Comparison of ENCODE assay signal across 33 cellular contexts in the genomic region with DNA sequence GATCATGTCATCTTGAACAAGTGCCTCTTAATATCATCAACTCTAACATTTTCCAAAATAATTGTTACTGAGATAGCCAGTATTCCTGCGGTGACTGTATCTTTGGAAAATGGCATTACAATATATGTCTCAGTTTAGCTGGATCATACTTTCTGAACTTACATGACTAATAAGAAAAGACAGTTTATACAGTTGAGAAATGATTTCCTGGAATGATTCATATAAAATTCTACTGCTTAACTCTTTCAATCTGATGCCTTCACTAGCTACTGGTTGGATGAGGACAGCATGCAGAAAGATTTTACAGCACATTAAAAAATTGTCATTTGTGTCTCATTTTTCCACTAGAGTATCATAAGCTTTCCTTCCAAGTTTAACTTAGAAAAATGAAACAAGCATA.
"Had no signal": no experiment of that assay in that cellular context is flagged by ENCODE, and none has a peak within 500 bp of the region (broad histone marks: within the 10 kb centered on the region; RNA-seq: fewer than 3 reads in every experiment).

No MANE protein-coding gene starts in this region.

- H3K4me1 Mint-ChIP-seq: activated B cell treated with CpG ODN at 0.5 μM for 24 hours; activated naive CD4-positive, alpha-beta T cell treated with anti-CD3 and anti-CD28 coated beads, Interleukin-2, amount 50 U/mL, for 24 hours; activated naive CD8-positive, alpha-beta T cell treated with anti-CD3 and anti-CD28 coated beads for 36 hours; activated naive CD8-positive, alpha-beta T cell treated with anti-CD3 and anti-CD28 coated beads, Interleukin-2, amount 50 U/mL, for 24 hours; activated T-helper 17 cell treated with anti-CD3 and anti-CD28 coated beads, Interleukin-2, amount 50 U/mL, for 72 hours; brain; T-helper 17 cell had no signal

- H3K9me3 Mint-ChIP-seq: activated T-helper 17 cell treated with anti-CD3 and anti-CD28 coated beads, Interleukin-2, amount 50 U/mL, for 72 hours; brain had no signal

- H3K4me3 Mint-ChIP-seq: activated B cell treated with CpG ODN at 0.5 μM for 24 hours; activated CD8-positive, alpha-beta T cell treated with anti-CD3 and anti-CD28 coated beads for 36 hours; activated naive CD4-positive, alpha-beta T cell treated with anti-CD3 and anti-CD28 coated beads, Interleukin-2, amount 50 U/mL, for 24 hours; activated naive CD8-positive, alpha-beta T cell treated with anti-CD3 and anti-CD28 coated beads for 36 hours; activated naive CD8-positive, alpha-beta T cell treated with anti-CD3 and anti-CD28 coated beads, Interleukin-2, amount 50 U/mL, for 24 hours; activated T-cell treated with anti-CD3 and anti-CD28 coated beads, Interleukin-2, amount 50 U/mL, for 4 hours; activated T-helper 17 cell treated with anti-CD3 and anti-CD28 coated beads, Interleukin-2, amount 50 U/mL, for 72 hours; brain; T-helper 17 cell; T-helper 2 cell treated with Interferon-gamma antibody and Interleukin-4, amounts not matched to agents 5 μg/mL and 100 μg/mL, for 36 hours had no signal

- H3K4me1 ChIP-seq: adrenal gland, colonic mucosa, esophagus muscularis mucosa had no signal

- H3K36me3 Mint-ChIP-seq: activated naive CD4-positive, alpha-beta T cell treated with anti-CD3 and anti-CD28 coated beads, Interleukin-2, amount 50 U/mL, for 24 hours; activated naive CD8-positive, alpha-beta T cell treated with anti-CD3 and anti-CD28 coated beads for 36 hours; brain had no signal

- DNase-seq: activated B cell treated with CpG ODN at 0.5 μM for 24 hours; activated CD4-positive, alpha-beta T cell treated with anti-CD3 and anti-CD28 coated beads for 48 hours; activated CD4-positive, alpha-beta T cell treated with anti-CD3 and anti-CD28 coated beads, Interleukin-2, amount 50 U/mL, for 1 hour; activated CD4-positive, alpha-beta T cell treated with anti-CD3 and anti-CD28 coated beads, Interleukin-2, amount 50 U/mL, for 48 hours; activated CD8-positive, alpha-beta memory T cell treated with anti-CD3 and anti-CD28 coated beads for 24 hours; activated CD8-positive, alpha-beta T cell treated with anti-CD3 and anti-CD28 coated beads for 36 hours; activated effector memory CD4-positive, alpha-beta T cell treated with Interleukin-2 at 50 U/mL for 16 hours; activated gamma-delta T cell treated with Interleukin-2 at 50 U/mL for 16 hours; activated naive CD4-positive, alpha-beta T cell treated with Interleukin-2 at 50 U/mL for 16 hours; activated naive CD8-positive, alpha-beta T cell treated with anti-CD3 and anti-CD28 coated beads for 36 hours; activated naive CD8-positive, alpha-beta T cell treated with anti-CD3 and anti-CD28 coated beads, Interleukin-2, amount 50 U/mL, for 24 hours; activated T-cell treated with anti-CD3 and anti-CD28 coated beads, Interleukin-2, amount 50 U/mL, for 4 hours; adrenal gland; amygdala; aorta; caudate nucleus; colonic mucosa; effector CD8-positive, alpha-beta T cell; erythroblast; foreskin fibroblast; head of caudate nucleus; T-helper 1 cell; T-helper 17 cell; T1000; WERI-Rb-1 had no signal

- ATAC-seq: activated CD4-positive, CD25-positive, alpha-beta regulatory T cell treated with anti-CD3 and anti-CD28 coated beads, Interleukin-2, amount 50 U/mL, for 24 hours; activated CD8-positive, alpha-beta T cell treated with anti-CD3 and anti-CD28 coated beads for 36 hours; activated naive CD8-positive, alpha-beta T cell treated with anti-CD3 and anti-CD28 coated beads, Interleukin-2, amount 50 U/mL, for 24 hours; activated T-cell treated with anti-CD3 and anti-CD28 coated beads, Interleukin-2, amount 50 U/mL, for 4 hours; activated T-helper 17 cell treated with anti-CD3 and anti-CD28 coated beads, Interleukin-2, amount 50 U/mL, for 72 hours; T-helper 17 cell had no signal

- H3K9me3 ChIP-seq: adrenal gland, colonic mucosa, esophagus muscularis mucosa had no signal

- FAIRE-seq: endometrium, frontal cortex had no signal

- H3K4me3 ChIP-seq: adrenal gland, colonic mucosa, esophagus muscularis mucosa had no signal

- H3K27ac ChIP-seq: adrenal gland, colonic mucosa, esophagus muscularis mucosa, WERI-Rb-1 had no signal

- H3K27me3 Mint-ChIP-seq: activated B cell treated with CpG ODN at 0.5 μM for 24 hours; activated CD8-positive, alpha-beta T cell treated with anti-CD3 and anti-CD28 coated beads for 36 hours; activated naive CD4-positive, alpha-beta T cell treated with anti-CD3 and anti-CD28 coated beads, Interleukin-2, amount 50 U/mL, for 24 hours; activated naive CD8-positive, alpha-beta T cell treated with anti-CD3 and anti-CD28 coated beads for 36 hours; activated naive CD8-positive, alpha-beta T cell treated with anti-CD3 and anti-CD28 coated beads, Interleukin-2, amount 50 U/mL, for 24 hours; activated T-helper 17 cell treated with anti-CD3 and anti-CD28 coated beads, Interleukin-2, amount 50 U/mL, for 72 hours; T-helper 17 cell had no signal

- H3K36me3 ChIP-seq: adrenal gland, colonic mucosa, esophagus muscularis mucosa, WERI-Rb-1 had no signal

- H3K27ac Mint-ChIP-seq: activated B cell treated with CpG ODN at 0.5 μM for 24 hours; activated CD8-positive, alpha-beta T cell treated with anti-CD3 and anti-CD28 coated beads for 36 hours; activated naive CD4-positive, alpha-beta T cell treated with anti-CD3 and anti-CD28 coated beads, Interleukin-2, amount 50 U/mL, for 24 hours; activated naive CD8-positive, alpha-beta T cell treated with anti-CD3 and anti-CD28 coated beads for 36 hours; activated naive CD8-positive, alpha-beta T cell treated with anti-CD3 and anti-CD28 coated beads, Interleukin-2, amount 50 U/mL, for 24 hours; activated T-helper 17 cell treated with anti-CD3 and anti-CD28 coated beads, Interleukin-2, amount 50 U/mL, for 72 hours; brain; T-helper 17 cell; T-helper 2 cell treated with Interferon-gamma antibody and Interleukin-4, amounts not matched to agents 5 μg/mL and 100 μg/mL, for 36 hours had no signal

- H3K27me3 ChIP-seq: adrenal gland, colonic mucosa, esophagus muscularis mucosa had no signal
